In the genomic region with DNA sequence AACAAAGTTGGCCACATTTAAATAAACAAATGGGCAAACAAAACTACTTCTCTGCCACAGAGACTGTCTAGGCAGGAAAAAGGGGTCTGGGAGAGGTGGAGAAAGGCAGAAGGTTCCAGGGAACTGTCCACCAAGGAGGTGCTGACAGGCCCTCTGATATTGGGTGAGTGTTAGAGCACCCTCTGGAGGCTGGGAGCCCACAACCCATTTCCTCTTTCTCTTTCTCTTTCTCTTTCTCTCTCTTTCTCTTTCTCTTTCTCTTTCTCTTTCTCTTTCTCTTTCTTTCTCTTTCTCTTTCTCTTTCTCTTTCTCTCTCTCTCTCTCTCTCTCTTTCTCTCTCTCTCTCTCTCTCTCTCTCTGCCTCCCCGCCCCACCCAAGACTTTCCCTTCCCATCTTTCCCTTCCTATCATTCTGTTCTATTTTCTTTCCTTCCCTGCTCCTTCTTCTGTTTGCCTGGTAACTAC, we compare ENCODE assay signal across 8 cellular contexts.
DNase-seq lines count a peak whose midpoint lies in the region; ATAC-seq and TF ChIP-seq lines count a peak whose summit lies in the region.

No MANE protein-coding gene starts in this region.

- peak; percentile 72 for DNase-seq in SIG-M5 treated with dmso at 0.1 percent for 504 hours (lab: John Stamatoyannopoulos, UW; ENCODE audit: unreplicated experiment)
- no peak for DNase-seq in SIG-M5 (lab: John Stamatoyannopoulos, UW)
- DNase-seq in PC-9, result peak; percentile 43 to 55
- no peak for DNase-seq in chondrocyte (ENCODE audit: low spot score)
- DNase-seq in mucosa of gallbladder (ENCODE audit: low spot score), result peak; percentile 65
- DNase-seq in occipital lobe (lab: John Stamatoyannopoulos, UW), result no peak

- no peak overlapping the region for H3K27ac Mint-ChIP-seq in chondrocyte (ENCODE audit: unreplicated experiment)

- no peak overlapping the region for H3K4me3 Mint-ChIP-seq in chondrocyte (ENCODE audit: unreplicated experiment)

- peaks cover 18% of the 10 kb centered on the region for H3K27me3 Mint-ChIP-seq in chondrocyte (ENCODE audit: low read depth)

- H3K9me2 ChIP-seq in PC-9 (ENCODE audit: insufficient read depth), result no peaks in the 10 kb centered on the region

- intact Hi-C loops in PC-9 (cut with micrococcal nuclease; ENCODE audit: unreplicated experiment), result loop anchor here (2.0 to 10.0 kb wide), 2 partner anchors 156 to 320 kb away; no protein-coding TSS in a partner anchor

- no peaks in the 10 kb centered on the region for H3K4me1 ChIP-seq in PC-9 (replicated peaks; ENCODE audit: insufficient read depth)

- no peaks in the 10 kb centered on the region for H4K20me1 ChIP-seq in PC-9 (ENCODE audit: insufficient read depth)

- TF ChIP-seq CTCF in PC-9 (conservative IDR thresholded peaks at IDR 0.05) (peak; percentile 63; the same call in 1 of the 2 replicates), chondrocyte (IDR thresholded peaks at IDR 0.05) (peak; percentile 71)

- H3K4me3 ChIP-seq in PC-9, result no peak overlapping the region

- no TSS peak for BruUV-seq in PC-9 (replicated peaks; lab: Mats Ljungman, UMichigan)

- ATAC-seq in GM21367 (IDR thresholded peaks at IDR 0.05; ENCODE audit: unreplicated experiment) (peak; percentile 97), HG03469 (IDR thresholded peaks at IDR 0.05; ENCODE audit: unreplicated experiment) (peak; percentile 67)

- no peaks in the 10 kb centered on the region for H3K4me1 Mint-ChIP-seq in chondrocyte (ENCODE audit: low read depth)

- CTCF ChIA-PET in PC-9 (lab: Charles Lee), result no interaction called here

- no peak overlapping the region for H2AFZ ChIP-seq in PC-9

- no peak overlapping the region for H3K4me2 ChIP-seq in PC-9

- no peaks in the 10 kb centered on the region for H3F3A ChIP-seq in PC-9 (ENCODE audit: insufficient read depth, low read depth)

- POLR2A ChIA-PET in PC-9 (lab: Charles Lee; ENCODE audit: unreplicated experiment), result no interaction called here

- no peaks in the 10 kb centered on the region for H3K79me2 ChIP-seq in PC-9 (ENCODE audit: low read depth)

- H3K36me3 Mint-ChIP-seq in chondrocyte (ENCODE audit: low read depth), result no peaks in the 10 kb centered on the region

- H3K9me3 Mint-ChIP-seq in chondrocyte (ENCODE audit: low read depth), result no peaks in the 10 kb centered on the region

- H3K27me3 ChIP-seq in PC-9 (ENCODE audit: insufficient read depth, low read depth), result no peaks in the 10 kb centered on the region

- no peak overlapping the region for H3K27ac ChIP-seq in PC-9

- no peaks in the 10 kb centered on the region for H3K9me3 ChIP-seq in PC-9 (ENCODE audit: insufficient read depth, low read depth)

- H3K36me3 ChIP-seq in PC-9 (ENCODE audit: low read depth), result no peaks in the 10 kb centered on the region

Comparison
In these comparisons a context has a peak if more than half of its experiments do, and no peak if none do; other contexts are left out.
1. DNase-seq: peak in SIG-M5 treated with dmso at 0.1 percent for 504 hours (single experiment), PC-9 (2 of 2) and mucosa of gallbladder (single experiment); none in SIG-M5 (single experiment), chondrocyte (single experiment) and occipital lobe (single experiment).